Comparison of ENCODE assay signal across 8 cellular contexts in genomic region chr19:12938054-12938535, GRCh38. TPM values are rescaled to one million over a fixed set of nuclear protein-coding genes. Genes with fewer than 3 reads are reported as not detected.
A peak's percentile ranks its signal among the peaks of the same experiment; 100 is the strongest.
DNase-seq lines count a peak whose midpoint lies in the region; ATAC-seq and TF ChIP-seq lines count a peak whose summit lies in the region.

No MANE protein-coding gene starts in this region.

- H3K36me3 ChIP-seq in ascending aorta = peaks cover 28 to 35% of the 10 kb centered on the region in 2 donors
- peaks cover 36% of the 10 kb centered on the region for H3K36me3 ChIP-seq in upper lobe of right lung

- no peaks in the 10 kb centered on the region for H3K27me3 Mint-ChIP-seq in T-helper 2 cell treated with Interferon-gamma antibody and Interleukin-4, amounts not matched to agents 5 μg/mL and 100 μg/mL, for 36 hours (ENCODE audit: low read depth)

- H3K4me1 ChIP-seq in ascending aorta = peaks cover 15 to 37% of the 10 kb centered on the region in 2 donors
- H3K4me1 ChIP-seq in upper lobe of right lung = peaks cover 32% of the 10 kb centered on the region

- intact Hi-C loops in ascending aorta (cut with DNase I) (loop anchor here (5.0 to 10.0 kb wide), 2 partner anchors 46 to 1067 kb away; partner anchors contain the start of genes GCDH and RFX1), left ventricle myocardium superior (cut with micrococcal nuclease) (no loop called here), posterior vena cava (cut with DNase I) (no loop called here), upper lobe of right lung (cut with DNase I) (no loop called here)

- H3K27ac ChIP-seq in ascending aorta (peak overlapping the region in 1 of 2 donors; percentile 28), upper lobe of right lung (peak overlapping the region; percentile 85)

- no peak for TF ChIP-seq CTCF in ascending aorta (IDR thresholded peaks at IDR 0.05)
- TF ChIP-seq CTCF in upper lobe of right lung (IDR thresholded peaks at IDR 0.05) = no peak

- no peaks in the 10 kb centered on the region for H3K9me3 Mint-ChIP-seq in T-helper 2 cell treated with Interferon-gamma antibody and Interleukin-4, amounts not matched to agents 5 μg/mL and 100 μg/mL, for 36 hours

- no peaks in the 10 kb centered on the region for H3K9me3 ChIP-seq in ascending aorta
- H3K9me3 ChIP-seq in upper lobe of right lung = no peaks in the 10 kb centered on the region

- no peaks in the 10 kb centered on the region for H3K27me3 ChIP-seq in ascending aorta
- H3K27me3 ChIP-seq in upper lobe of right lung = no peaks in the 10 kb centered on the region

- peak; percentile 84 for ATAC-seq in GM18498 (IDR thresholded peaks at IDR 0.05; ENCODE audit: unreplicated experiment)
- ATAC-seq in HG02973 (IDR thresholded peaks at IDR 0.05; ENCODE audit: unreplicated experiment) = peak; percentile 76
- peak; percentile 92 for ATAC-seq in left ventricle myocardium superior
- ATAC-seq in upper lobe of right lung = peak; percentile 93

- peaks cover 35% of the 10 kb centered on the region for H3K4me1 Mint-ChIP-seq in T-helper 2 cell treated with Interferon-gamma antibody and Interleukin-4, amounts not matched to agents 5 μg/mL and 100 μg/mL, for 36 hours (ENCODE audit: low read depth)

- peak overlapping the region; percentile 94 for H3K27ac Mint-ChIP-seq in T-helper 2 cell treated with Interferon-gamma antibody and Interleukin-4, amounts not matched to agents 5 μg/mL and 100 μg/mL, for 36 hours

- peak overlapping the region; percentile 100 for H3K4me3 Mint-ChIP-seq in T-helper 2 cell treated with Interferon-gamma antibody and Interleukin-4, amounts not matched to agents 5 μg/mL and 100 μg/mL, for 36 hours

- DNase-seq in NCI-H187 treated with DMSO at 0.1 percent for 48 hours (lab: John Stamatoyannopoulos, UW) (peak; percentile 94), ascending aorta (ENCODE audit: low spot score in 2 of 2) (peak; percentile 100), left ventricle myocardium superior (peak; percentile 100), posterior vena cava (ENCODE audit: low spot score) (peak; percentile 100), upper lobe of right lung (peak; percentile 99)
- peak; percentile 99 for DNase-seq in T-helper 2 cell treated with Interferon-gamma antibody and Interleukin-4, amounts not matched to agents 5 μg/mL and 100 μg/mL, for 36 hours (ENCODE audit: low spot score)

- H3K4me3 ChIP-seq in ascending aorta (peak overlapping the region; percentile 92 to 98), upper lobe of right lung (peak overlapping the region; percentile 74)

- H3K36me3 Mint-ChIP-seq in T-helper 2 cell treated with Interferon-gamma antibody and Interleukin-4, amounts not matched to agents 5 μg/mL and 100 μg/mL, for 36 hours (ENCODE audit: low read depth) = peaks cover 48% of the 10 kb centered on the region

RNA-seq across cellular contexts. Expression of gene CALR, which starts 0.3 kb away (rescaled TPM):
- total RNA-seq in ascending aorta (297 TPM), left ventricle myocardium superior (422 TPM), posterior vena cava (100 to 1,000 TPM; 629 to 855 TPM), upper lobe of right lung (991 TPM)

RNA-seq across cellular contexts. Expression of gene FARSA, which starts 4.6 kb away (rescaled TPM):
- total RNA-seq in ascending aorta (21.3 TPM), left ventricle myocardium superior (38.5 TPM), posterior vena cava (10 to 100 TPM; 30.8 to 31.1 TPM), upper lobe of right lung (39.5 TPM)

RNA-seq across cellular contexts. Expression of gene RAD23A, which starts 7.6 kb away (rescaled TPM):
- total RNA-seq in ascending aorta (146 TPM), left ventricle myocardium superior (188 TPM), posterior vena cava (100 to 1,000 TPM in 1 of 2 donors, 10 to 100 TPM in 1; 90.9 to 124 TPM), upper lobe of right lung (109 TPM)

RNA-seq across cellular contexts. Expression of gene GADD45GIP1, which starts 18.9 kb away (rescaled TPM):
- total RNA-seq in ascending aorta = 42.7 TPM
- 28.7 TPM for total RNA-seq in left ventricle myocardium superior
- total RNA-seq in posterior vena cava = 10 to 100 TPM; 18.1 to 20.7 TPM
- 16.4 TPM for total RNA-seq in upper lobe of right lung

RNA-seq across cellular contexts. Expression of gene SYCE2, which starts 19.0 kb away (rescaled TPM):
- total RNA-seq in ascending aorta (not detected), left ventricle myocardium superior (not detected), posterior vena cava (not detected), upper lobe of right lung (not detected)
